Comparison of ENCODE assay signal across 9 cellular contexts in the genomic region with DNA sequence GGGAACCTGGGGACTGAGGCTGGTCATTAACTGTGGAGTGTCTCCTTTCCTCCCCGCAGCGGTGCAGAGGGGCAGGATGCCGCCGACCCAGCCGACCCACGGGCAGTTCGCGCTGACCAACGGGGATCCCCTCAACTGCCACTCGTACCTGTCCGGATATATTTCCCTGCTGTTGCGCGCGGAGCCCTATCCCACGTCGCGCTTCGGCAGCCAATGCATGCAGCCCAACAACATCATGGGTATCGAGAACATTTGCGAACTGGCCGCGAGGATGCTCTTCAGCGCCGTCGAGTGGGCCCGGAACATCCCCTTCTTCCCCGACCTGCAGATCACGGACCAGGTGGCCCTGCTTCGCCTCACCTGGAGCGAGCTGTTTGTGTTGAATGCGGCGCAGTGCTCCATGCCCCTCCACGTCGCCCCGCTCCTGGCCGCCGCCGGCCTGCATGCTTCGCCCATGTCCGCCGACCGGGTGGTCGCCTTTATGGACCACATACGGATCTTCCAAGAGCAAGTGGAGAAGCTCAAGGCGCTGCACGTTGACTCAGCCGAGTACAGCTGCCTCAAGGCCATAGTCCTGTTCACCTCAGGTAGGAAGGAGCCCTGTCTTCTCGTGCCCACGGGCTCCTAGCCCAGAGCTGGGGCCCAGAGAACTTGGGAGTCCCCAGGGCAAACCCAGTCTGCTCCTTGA. TPM values are rescaled to one million over a fixed set of nuclear protein-coding genes. Genes with fewer than 3 reads are reported as not detected.
DNase-seq lines count a peak whose midpoint lies in the region; ATAC-seq and TF ChIP-seq lines count a peak whose summit lies in the region.
"Had no signal": no experiment of that assay in that cellular context is flagged by ENCODE, and none has a peak within 500 bp of the region (broad histone marks: within the 10 kb centered on the region; RNA-seq: fewer than 3 reads in every experiment).

No MANE protein-coding gene starts in this region.

- H3K27ac Mint-ChIP-seq in T-helper 2 cell treated with Interferon-gamma antibody and Interleukin-4, amounts not matched to agents 5 μg/mL and 100 μg/mL, for 36 hours = peak overlapping the region; percentile 31
- H3K27ac Mint-ChIP-seq: B cell had no signal

- H3K36me3 ChIP-seq in duodenal mucosa (ENCODE audit: control insufficient read depth in 1 of 2, insufficient read depth in 2 of 2, low read length in 2 of 2) (peaks cover 3 to 6% of the 10 kb centered on the region in 2 donors), mucosa of rectum (ENCODE audit: control insufficient read depth in 2 of 2, insufficient read depth in 2 of 2, low read length in 2 of 2) (peaks cover 5 to 9% of the 10 kb centered on the region in 2 donors), upper lobe of right lung (peaks cover 21% of the 10 kb centered on the region)

- H3K4me3 ChIP-seq in duodenal mucosa (ENCODE audit: low read depth in 1 of 2, low read length in 2 of 2) (peak overlapping the region; percentile 72 to 89), mucosa of rectum (ENCODE audit: low read length in 2 of 2) (peak overlapping the region; percentile 94 to 96), upper lobe of right lung (peak overlapping the region; percentile 56)

- ATAC-seq in upper lobe of right lung = no peak
- ATAC-seq in HG02623 (IDR thresholded peaks at IDR 0.05; ENCODE audit: unreplicated experiment) = no peak

- H3K9me3 Mint-ChIP-seq in T-helper 2 cell treated with Interferon-gamma antibody and Interleukin-4, amounts not matched to agents 5 μg/mL and 100 μg/mL, for 36 hours = peaks cover 3% of the 10 kb centered on the region

- no peak for DNase-seq in T-helper 2 cell treated with Interferon-gamma antibody and Interleukin-4, amounts not matched to agents 5 μg/mL and 100 μg/mL, for 36 hours (ENCODE audit: low spot score)
- no peak for DNase-seq in T-helper 2 cell
- DNase-seq in upper lobe of right lung = peak; percentile 64
- no peak for DNase-seq in stimulated activated CD4-positive, alpha-beta T cell treated with anti-CD3 and anti-CD28 coated beads, Interleukin-4, amount 100 ng/mL, for 4 hours
- no peak for DNase-seq in NCI-H1694 treated with DMSO at 0.1 percent for 48 hours (lab: John Stamatoyannopoulos, UW)

- intact Hi-C loops in upper lobe of right lung (cut with DNase I) = no loop called here

- peaks cover 4% of the 10 kb centered on the region for H3K4me1 Mint-ChIP-seq in T-helper 2 cell treated with Interferon-gamma antibody and Interleukin-4, amounts not matched to agents 5 μg/mL and 100 μg/mL, for 36 hours (ENCODE audit: low read depth)

- H3K27ac ChIP-seq in duodenal mucosa (ENCODE audit: low read depth, low read length) (peak overlapping the region; percentile 85), mucosa of rectum (ENCODE audit: low read depth in 2 of 2, low read length in 2 of 2) (peak overlapping the region; percentile 89), upper lobe of right lung (peak overlapping the region; percentile 83)

- H3K27me3 ChIP-seq in duodenal mucosa (ENCODE audit: control insufficient read depth in 1 of 2, insufficient read depth in 2 of 2, low read length in 2 of 2) (peaks cover 0 to 4% of the 10 kb centered on the region in 2 donors), mucosa of rectum (ENCODE audit: control insufficient read depth in 2 of 2, insufficient read depth in 2 of 2, low read length in 2 of 2) (no peaks in the 10 kb centered on the region), upper lobe of right lung (peaks cover 14% of the 10 kb centered on the region)

- H3K4me3 Mint-ChIP-seq in T-helper 2 cell treated with Interferon-gamma antibody and Interleukin-4, amounts not matched to agents 5 μg/mL and 100 μg/mL, for 36 hours = no peak overlapping the region
- H3K4me3 Mint-ChIP-seq: B cell had no signal

- H3K9me3 ChIP-seq in duodenal mucosa (ENCODE audit: control insufficient read depth in 1 of 2, low read length in 2 of 2) = no peaks in the 10 kb centered on the region
- H3K9me3 ChIP-seq in mucosa of rectum (ENCODE audit: control insufficient read depth in 2 of 2, low read length in 2 of 2) = no peaks in the 10 kb centered on the region
- H3K9me3 ChIP-seq in upper lobe of right lung = no peaks in the 10 kb centered on the region

- H3K9ac ChIP-seq in duodenal mucosa (ENCODE audit: low read depth in 1 of 2, low read length in 2 of 2) = peak overlapping the region; percentile 43 to 72
- peak overlapping the region; percentile 80 to 89 for H3K9ac ChIP-seq in mucosa of rectum (ENCODE audit: low read depth in 1 of 2, low read length in 2 of 2)

- TF ChIP-seq CTCF in upper lobe of right lung (IDR thresholded peaks at IDR 0.05) = no peak

- peaks cover 32% of the 10 kb centered on the region in 2 donors for H3K4me1 ChIP-seq in duodenal mucosa (ENCODE audit: control insufficient read depth in 1 of 2, insufficient read depth in 2 of 2, low read length in 2 of 2)
- peaks cover 13 to 22% of the 10 kb centered on the region in 2 donors for H3K4me1 ChIP-seq in mucosa of rectum (ENCODE audit: control insufficient read depth in 2 of 2, insufficient read depth in 2 of 2, low read length in 2 of 2)
- H3K4me1 ChIP-seq in upper lobe of right lung = no peaks in the 10 kb centered on the region

- peaks cover 3% of the 10 kb centered on the region for H3K36me3 Mint-ChIP-seq in T-helper 2 cell treated with Interferon-gamma antibody and Interleukin-4, amounts not matched to agents 5 μg/mL and 100 μg/mL, for 36 hours (ENCODE audit: low read depth)

- H3K27me3 Mint-ChIP-seq in T-helper 2 cell treated with Interferon-gamma antibody and Interleukin-4, amounts not matched to agents 5 μg/mL and 100 μg/mL, for 36 hours (ENCODE audit: low read depth) = peaks cover 81% of the 10 kb centered on the region

RNA-seq across cellular contexts. Expression of a gene that starts 3.7 kb away (rescaled TPM):
- total RNA-seq in upper lobe of right lung = 88.1 TPM
- total RNA-seq: B cell had no signal
